1 cellular context compared by ENCODE assay signal in genomic region chr22:37971475-37972434, GRCh38.
TF ChIP-seq lines count a peak whose summit lies in the region.

No MANE protein-coding gene starts in this region.

TF ChIP-seq in HEK293T, 16 proteins besides CTCF, POLR2A, EP300 and RAD21 (continued from another document):
- TF ChIP-seq PKNOX1 (IDR thresholded peaks at IDR 0.05): no peak
- TF ChIP-seq SP1 (IDR thresholded peaks at IDR 0.05): no peak
- no peak for TF ChIP-seq L3MBTL2 (conservative IDR thresholded peaks at IDR 0.05)
- no peak for TF ChIP-seq BHLHE40 (IDR thresholded peaks at IDR 0.05; ENCODE audit: borderline replicate concordance)
- no peak for TF ChIP-seq TARDBP (IDR thresholded peaks at IDR 0.05)
- TF ChIP-seq LEF1 (IDR thresholded peaks at IDR 0.05; ENCODE audit: borderline replicate concordance): no peak
- TF ChIP-seq ELF4 (IDR thresholded peaks at IDR 0.05): no peak
- no peak for TF ChIP-seq SUZ12 (IDR thresholded peaks at IDR 0.05)
- no peak for TF ChIP-seq ZNF384 (IDR thresholded peaks at IDR 0.05)
